Comparison of ENCODE assay signal across 1 cellular context in genomic region chr6:144311361-144311760, GRCh38.
TF ChIP-seq lines count a peak whose summit lies in the region.

No MANE protein-coding gene starts in this region.

TF ChIP-seq in HepG2, 621 proteins besides CTCF, POLR2A, EP300 and RAD21 (continued from another document):
- TF ChIP-seq, protein P1, sequence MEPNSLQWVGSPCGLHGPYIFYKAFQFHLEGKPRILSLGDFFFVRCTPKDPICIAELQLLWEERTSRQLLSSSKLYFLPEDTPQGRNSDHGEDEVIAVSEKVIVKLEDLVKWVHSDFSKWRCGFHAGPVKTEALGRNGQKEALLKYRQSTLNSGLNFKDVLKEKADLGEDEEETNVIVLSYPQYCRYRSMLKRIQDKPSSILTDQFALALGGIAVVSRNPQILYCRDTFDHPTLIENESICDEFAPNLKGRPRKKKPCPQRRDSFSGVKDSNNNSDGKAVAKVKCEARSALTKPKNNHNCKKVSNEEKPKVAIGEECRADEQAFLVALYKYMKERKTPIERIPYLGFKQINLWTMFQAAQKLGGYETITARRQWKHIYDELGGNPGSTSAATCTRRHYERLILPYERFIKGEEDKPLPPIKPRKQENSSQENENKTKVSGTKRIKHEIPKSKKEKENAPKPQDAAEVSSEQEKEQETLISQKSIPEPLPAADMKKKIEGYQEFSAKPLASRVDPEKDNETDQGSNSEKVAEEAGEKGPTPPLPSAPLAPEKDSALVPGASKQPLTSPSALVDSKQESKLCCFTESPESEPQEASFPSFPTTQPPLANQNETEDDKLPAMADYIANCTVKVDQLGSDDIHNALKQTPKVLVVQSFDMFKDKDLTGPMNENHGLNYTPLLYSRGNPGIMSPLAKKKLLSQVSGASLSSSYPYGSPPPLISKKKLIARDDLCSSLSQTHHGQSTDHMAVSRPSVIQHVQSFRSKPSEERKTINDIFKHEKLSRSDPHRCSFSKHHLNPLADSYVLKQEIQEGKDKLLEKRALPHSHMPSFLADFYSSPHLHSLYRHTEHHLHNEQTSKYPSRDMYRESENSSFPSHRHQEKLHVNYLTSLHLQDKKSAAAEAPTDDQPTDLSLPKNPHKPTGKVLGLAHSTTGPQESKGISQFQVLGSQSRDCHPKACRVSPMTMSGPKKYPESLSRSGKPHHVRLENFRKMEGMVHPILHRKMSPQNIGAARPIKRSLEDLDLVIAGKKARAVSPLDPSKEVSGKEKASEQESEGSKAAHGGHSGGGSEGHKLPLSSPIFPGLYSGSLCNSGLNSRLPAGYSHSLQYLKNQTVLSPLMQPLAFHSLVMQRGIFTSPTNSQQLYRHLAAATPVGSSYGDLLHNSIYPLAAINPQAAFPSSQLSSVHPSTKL (CRISPR knock-in tag; IDR thresholded peaks at IDR 0.05) = peak; percentile 17; the same call in 1 of the 2 replicates
- TF ChIP-seq TCF7L2 (IDR thresholded peaks at IDR 0.05; ENCODE audit: low read depth, low read length) (no peak), ELF3 (CRISPR knock-in tag; IDR thresholded peaks at IDR 0.05) (0 out of 2 replicates have a peak, but pooled peaks have one; percentile 26)
